Comparison of ENCODE assay signal across 23 cellular contexts in genomic region chr2:164703915-164704706, GRCh38.
DNase-seq lines count a peak whose midpoint lies in the region; ATAC-seq and TF ChIP-seq lines count a peak whose summit lies in the region.
"Had no signal": no experiment of that assay in that cellular context is flagged by ENCODE, and none has a peak within 500 bp of the region (broad histone marks: within the 10 kb centered on the region; RNA-seq: fewer than 3 reads in every experiment).

No MANE protein-coding gene starts in this region.

- H4K12ac ChIP-seq in trophoblast cell (ENCODE audit: low read depth, low read length), result no peak overlapping the region

- DNase-seq in astrocyte of the spinal cord (ENCODE audit: low read depth, low spot score) (no peak), left colon (no peak), trophoblast cell (no peak), NCI-H2227 (lab: John Stamatoyannopoulos, UW; ENCODE audit: unreplicated experiment) (no peak)
- no peak for DNase-seq in activated effector memory CD4-positive, alpha-beta T cell treated with anti-CD3 and anti-CD28 coated beads, Interleukin-2, amount 50 U/mL, for 16 hours
- DNase-seq: ACHN, C1 segment of cervical spinal cord, DMS53, GDM1, HCEC 1CT, IMR-90, NCI-H1417, NCI-H1694 treated with DMSO at 0.1 percent for 48 hours, NCI-H2081 treated with DMSO at 0.1 percent for 48 hours, NCI-H2171 treated with DMSO at 0.1 percent for 48 hours, NCI-H446 treated with DMSO at 0.1 percent for 48 hours, NCI-H69, PC-9, RPMI8226, SHP77 had no signal

- no peak overlapping the region for H2AFZ ChIP-seq in Loucy (ENCODE audit: low read length)
- H2AFZ ChIP-seq in trophoblast cell (ENCODE audit: insufficient read depth, low read length, poor library complexity), result no peak overlapping the region
- H2AFZ ChIP-seq: GM23338, PC-9 had no signal

- H3K36me3 ChIP-seq in Loucy (ENCODE audit: insufficient read depth, low read length), result no peaks in the 10 kb centered on the region
- H3K36me3 ChIP-seq in trophoblast cell (ENCODE audit: control insufficient read depth in 1 of 2, insufficient read depth in 2 of 2, low read length in 2 of 2), result peaks cover 2 to 4% of the 10 kb centered on the region in 2 experiments

- H3K4me3 ChIP-seq in Loucy (ENCODE audit: low read length, poor library complexity, severe bottlenecking), result no peak overlapping the region
- no peak overlapping the region for H3K4me3 ChIP-seq in astrocyte of the spinal cord (ENCODE audit: low read depth, low read length)
- H3K4me3 ChIP-seq in trophoblast cell (ENCODE audit: low read depth, low read length), result no peak overlapping the region
- H3K4me3 ChIP-seq: GM23338, PC-9 had no signal

- WGBS in trophoblast cell (ENCODE audit: extremely low coverage, insufficient coverage, insufficient read length), result no CpG with 5 or more reads among the region's 3 CpGs

- H3K27ac ChIP-seq in trophoblast cell (ENCODE audit: low read depth, low read length), result no peak overlapping the region
- H3K27ac ChIP-seq: PC-9 had no signal

- H4K91ac ChIP-seq in trophoblast cell (ENCODE audit: low read depth, low read length), result no peak overlapping the region

- no peak overlapping the region for H3K4me2 ChIP-seq in Loucy (ENCODE audit: low read depth, low read length, poor library complexity, severe bottlenecking)
- no peak overlapping the region for H3K4me2 ChIP-seq in trophoblast cell (ENCODE audit: low read length)
- H3K4me2 ChIP-seq: GM23338, PC-9 had no signal

- no peaks in the 10 kb centered on the region for H4K20me1 ChIP-seq in Loucy (ENCODE audit: insufficient read depth, low read length, poor library complexity, severe bottlenecking)

- H2BK120ac ChIP-seq in trophoblast cell (ENCODE audit: insufficient read depth, low read length, poor library complexity), result no peak overlapping the region

- H3K4ac ChIP-seq in trophoblast cell (ENCODE audit: low read depth, low read length), result no peak overlapping the region

- H3K23ac ChIP-seq in trophoblast cell (ENCODE audit: low read length), result no peak overlapping the region

- H2BK12ac ChIP-seq in trophoblast cell (ENCODE audit: low read length), result no peak overlapping the region

- peaks cover 7% of the 10 kb centered on the region for H3K79me1 ChIP-seq in trophoblast cell (ENCODE audit: low read length)

- no peak overlapping the region for H3K14ac ChIP-seq in trophoblast cell (ENCODE audit: low read length)

- H4K8ac ChIP-seq in trophoblast cell (ENCODE audit: low read depth, low read length), result no peak overlapping the region

- no peaks in the 10 kb centered on the region for H3F3A ChIP-seq in Loucy (ENCODE audit: low read depth)

- TF ChIP-seq CTCF in Loucy (conservative IDR thresholded peaks at IDR 0.05; ENCODE audit: low read length) (peak; percentile 20; the same call in 1 of the 2 replicates), astrocyte of the spinal cord (IDR thresholded peaks at IDR 0.05; ENCODE audit: low read depth, low read length) (peak; percentile 9)

- intact Hi-C loops in left colon (cut with DNase I, micrococcal nuclease), result no loop called here

- in situ Hi-C loops in astrocyte of the spinal cord (cut with HindIII; ENCODE audit: low sequenced_read_pairs), result no loop called here

- H2BK5ac ChIP-seq in trophoblast cell (ENCODE audit: low read depth, low read length, poor library complexity), result no peak overlapping the region

- H3K4me1 ChIP-seq in Loucy (ENCODE audit: insufficient read depth, low read length, poor library complexity, severe bottlenecking) (no peaks in the 10 kb centered on the region), trophoblast cell (ENCODE audit: control insufficient read depth in 1 of 2, insufficient read depth in 2 of 2, low read length in 2 of 2) (peaks cover 5 to 6% of the 10 kb centered on the region in 2 experiments)

- H3K79me2 ChIP-seq in Loucy (ENCODE audit: insufficient read depth, low read length) (no peaks in the 10 kb centered on the region), trophoblast cell (ENCODE audit: control insufficient read depth, insufficient read depth, low read length, poor library complexity) (no peaks in the 10 kb centered on the region)

- ATAC-seq in left colon (peak; percentile 73), HG02970 (IDR thresholded peaks at IDR 0.05; ENCODE audit: low FRiP score, unreplicated experiment) (no peak)
- ATAC-seq: GM23338 had no signal

- H3K9me2 ChIP-seq in Loucy (replicated peaks; ENCODE audit: low read depth, low read length), result no peaks in the 10 kb centered on the region

- H2AK5ac ChIP-seq in trophoblast cell (ENCODE audit: low read length), result no peak overlapping the region

- H3K9ac ChIP-seq in Loucy (ENCODE audit: low read depth, low read length, poor library complexity, severe bottlenecking) (no peak overlapping the region), trophoblast cell (ENCODE audit: low read length) (no peak overlapping the region)

- no peaks in the 10 kb centered on the region for H3K27me3 ChIP-seq in Loucy (ENCODE audit: insufficient read depth, low read length, poor library complexity, severe bottlenecking)
- H3K27me3 ChIP-seq in trophoblast cell (ENCODE audit: insufficient read depth, low read length), result no peaks in the 10 kb centered on the region

- H3K9me3 ChIP-seq in Loucy (ENCODE audit: insufficient read depth, low read depth, low read length), result no peaks in the 10 kb centered on the region
- no peaks in the 10 kb centered on the region for H3K9me3 ChIP-seq in trophoblast cell (ENCODE audit: insufficient read depth, low read depth, low read length)

- H3K18ac ChIP-seq in trophoblast cell (ENCODE audit: low read length), result no peak overlapping the region
